Comparison of ENCODE assay signal across 17 cellular contexts in the genomic region with DNA sequence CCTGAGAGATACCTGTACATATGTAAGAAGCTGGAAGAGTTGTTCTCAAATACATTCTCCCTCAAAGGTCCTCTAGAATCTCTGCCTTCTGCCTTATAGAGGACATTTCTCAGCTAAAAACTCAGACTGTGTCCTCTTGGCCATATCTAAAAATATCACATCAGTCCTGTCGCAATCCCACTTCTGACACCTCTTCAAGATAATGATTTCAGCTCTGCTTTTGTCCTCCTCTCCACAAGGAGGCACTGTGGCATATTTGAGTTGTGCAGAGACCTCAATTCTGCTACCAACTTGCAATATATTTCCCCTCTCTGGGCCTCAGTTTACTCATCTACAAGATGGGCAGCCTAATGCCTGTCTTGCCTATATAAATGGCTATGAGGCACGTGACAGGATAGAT. TPM values are rescaled to one million over a fixed set of nuclear protein-coding genes. Genes with fewer than 3 reads are reported as not detected.
DNase-seq lines count a peak whose midpoint lies in the region; ATAC-seq and TF ChIP-seq lines count a peak whose summit lies in the region.
"Had no signal": no experiment of that assay in that cellular context is flagged by ENCODE, and none has a peak within 500 bp of the region (broad histone marks: within the 10 kb centered on the region; RNA-seq: fewer than 3 reads in every experiment).

No MANE protein-coding gene starts in this region.

- DNase-seq in CD4-positive, alpha-beta T cell = no peak
- DNase-seq in MV-4-11 (lab: John Stamatoyannopoulos, UW) (peak; percentile 52), brain microvascular endothelial cell (no peak), OCI-M2 (lab: John Stamatoyannopoulos, UW; ENCODE audit: unreplicated experiment) (no peak), EL (no peak)
- DNase-seq in effector memory CD8-positive, alpha-beta T cell = no peak
- DNase-seq: Calu3; erythroblast; NCI-H1092 treated with DMSO at 0.1 percent for 48 hours; SHP77 treated with DMSO at 0.1 percent for 48 hours; stimulated activated CD4-positive, alpha-beta T cell treated with anti-CD3 and anti-CD28 coated beads, Interleukin-2, amount 100 ng/mL, for 48 hours; stimulated activated naive CD4-positive, alpha-beta T cell treated with Interleukin-2 at 50 U/mL for 16 hours had no signal

- intact Hi-C loops in CD4-positive, alpha-beta T cell (cut with DNase I, micrococcal nuclease) = loop anchor here in 1 of 2 experiments (2.0 to 5.0 kb wide), 2 partner anchors 19 to 672 kb away; a partner anchor contains a TSS

- POLR2A ChIA-PET in CD4-positive, alpha-beta T cell (lab: Charles Lee) = interaction anchor here (1.6 to 1.9 kb wide), 2 partner anchors 18 to 80 kb away, joined by 5 to 8 read pairs; a partner anchor contains a TSS

- H3K27me3 ChIP-seq in CD4-positive, alpha-beta T cell (ENCODE audit: control insufficient read depth, insufficient read depth, low read length) = no peaks in the 10 kb centered on the region
- no peaks in the 10 kb centered on the region for H3K27me3 ChIP-seq in brain microvascular endothelial cell (replicated peaks)

- ATAC-seq in CD4-positive, alpha-beta T cell (ENCODE audit: poor library complexity) = no peak
- no peak for ATAC-seq in effector memory CD8-positive, alpha-beta T cell (replicated peaks)
- ATAC-seq in GM21528 (IDR thresholded peaks at IDR 0.05; ENCODE audit: low FRiP score, unreplicated experiment) = no peak

- H3K4me3 Mint-ChIP-seq in CD4-positive, alpha-beta T cell = peak overlapping the region; percentile 52
- peak overlapping the region in 2 of 3 experiments; percentile 26 to 45 for H3K4me3 Mint-ChIP-seq in nephron
- peak overlapping the region in 1 of 2 donors; percentile 51 for H3K4me3 Mint-ChIP-seq in effector memory CD8-positive, alpha-beta T cell

- H3K36me3 Mint-ChIP-seq in CD4-positive, alpha-beta T cell (ENCODE audit: low read depth) = peaks cover 48% of the 10 kb centered on the region
- H3K36me3 Mint-ChIP-seq in nephron (ENCODE audit: low read depth) = peaks cover 50% of the 10 kb centered on the region
- peaks cover 14% of the 10 kb centered on the region for H3K36me3 Mint-ChIP-seq in effector memory CD8-positive, alpha-beta T cell (ENCODE audit: insufficient read depth)

- peaks cover 7% of the 10 kb centered on the region for H3K9me3 ChIP-seq in CD4-positive, alpha-beta T cell (ENCODE audit: control insufficient read depth, low read length)

- in situ Hi-C loops in brain microvascular endothelial cell (cut with HindIII; ENCODE audit: low pct_ligation_motif_present, low sequenced_read_pairs) = no loop called here

- peaks cover 2% of the 10 kb centered on the region for H3K9me3 Mint-ChIP-seq in CD4-positive, alpha-beta T cell
- no peaks in the 10 kb centered on the region for H3K9me3 Mint-ChIP-seq in nephron
- H3K9me3 Mint-ChIP-seq in effector memory CD8-positive, alpha-beta T cell = no peaks in the 10 kb centered on the region

- peaks cover 21% of the 10 kb centered on the region for H3K36me3 ChIP-seq in brain microvascular endothelial cell (replicated peaks)

- no peaks in the 10 kb centered on the region for H3K27me3 Mint-ChIP-seq in CD4-positive, alpha-beta T cell
- H3K27me3 Mint-ChIP-seq in nephron (ENCODE audit: low read depth) = peaks cover 7% of the 10 kb centered on the region
- H3K27me3 Mint-ChIP-seq in effector memory CD8-positive, alpha-beta T cell = no peaks in the 10 kb centered on the region

- CTCF ChIA-PET in CD4-positive, alpha-beta T cell (lab: Charles Lee) = interaction anchor here (2.2 to 2.9 kb wide), 2 partner anchors 13 to 16 kb away, joined by 7 to 20 read pairs; a partner anchor contains a TSS

- peaks cover 20% of the 10 kb centered on the region for H3K4me1 Mint-ChIP-seq in CD4-positive, alpha-beta T cell (ENCODE audit: low read depth)
- H3K4me1 Mint-ChIP-seq in nephron = peaks cover 5% of the 10 kb centered on the region
- H3K4me1 Mint-ChIP-seq in effector memory CD8-positive, alpha-beta T cell (ENCODE audit: low read depth in 2 of 2) = peaks cover 17% of the 10 kb centered on the region in 2 donors

- H3K27ac ChIP-seq in CD4-positive, alpha-beta T cell (ENCODE audit: low read depth, low read length) = no peak overlapping the region
- H3K27ac ChIP-seq in brain microvascular endothelial cell = no peak overlapping the region
- H3K27ac ChIP-seq: VCaP had no signal

- no peak overlapping the region for H3K27ac Mint-ChIP-seq in CD4-positive, alpha-beta T cell
- peak overlapping the region in 1 of 3 experiments; percentile 10 for H3K27ac Mint-ChIP-seq in nephron
- H3K27ac Mint-ChIP-seq in effector memory CD8-positive, alpha-beta T cell = peak overlapping the region in 1 of 2 donors; percentile 72

- no peak for TF ChIP-seq CTCF in CD4-positive, alpha-beta T cell (IDR thresholded peaks at IDR 0.05)
- TF ChIP-seq CTCF in brain microvascular endothelial cell (IDR thresholded peaks at IDR 0.05; ENCODE audit: low read depth, low read length, missing control alignments) (peak; percentile 51), nephron (IDR thresholded peaks at IDR 0.05; ENCODE audit: unreplicated experiment in 3 of 3) (no peak)

- H3K4me3 ChIP-seq in brain microvascular endothelial cell (ENCODE audit: low read depth, low read length) = no peak overlapping the region

RNA-seq across cellular contexts. Expression of a gene that starts 16.6 kb away (rescaled TPM):
- 10 to 100 TPM; 67.5 to 72.9 TPM for total RNA-seq in CD4-positive, alpha-beta T cell
- total RNA-seq: bronchial epithelial cell, Calu3 had no signal

RNA-seq across cellular contexts. Expression of a gene that starts 16.7 kb away (rescaled TPM):
- total RNA-seq in CD4-positive, alpha-beta T cell = 10 to 100 TPM; 66.7 to 67.4 TPM
- total RNA-seq: bronchial epithelial cell, Calu3 had no signal

RNA-seq across cellular contexts. Expression of a gene that starts 36.5 kb away (rescaled TPM):
- total RNA-seq in CD4-positive, alpha-beta T cell = not detected
- total RNA-seq: bronchial epithelial cell, Calu3, NCI-H460 had no signal
